ENCODE assay signal across 1 cellular context in genomic region chr3:56782215-56782614, GRCh38.
TF ChIP-seq lines count a peak whose summit lies in the region.

No MANE protein-coding gene starts in this region.

TF ChIP-seq in HepG2, 621 proteins besides CTCF, POLR2A, EP300 and RAD21 (continued from another document and continues in another):
- TF ChIP-seq, protein P1, sequence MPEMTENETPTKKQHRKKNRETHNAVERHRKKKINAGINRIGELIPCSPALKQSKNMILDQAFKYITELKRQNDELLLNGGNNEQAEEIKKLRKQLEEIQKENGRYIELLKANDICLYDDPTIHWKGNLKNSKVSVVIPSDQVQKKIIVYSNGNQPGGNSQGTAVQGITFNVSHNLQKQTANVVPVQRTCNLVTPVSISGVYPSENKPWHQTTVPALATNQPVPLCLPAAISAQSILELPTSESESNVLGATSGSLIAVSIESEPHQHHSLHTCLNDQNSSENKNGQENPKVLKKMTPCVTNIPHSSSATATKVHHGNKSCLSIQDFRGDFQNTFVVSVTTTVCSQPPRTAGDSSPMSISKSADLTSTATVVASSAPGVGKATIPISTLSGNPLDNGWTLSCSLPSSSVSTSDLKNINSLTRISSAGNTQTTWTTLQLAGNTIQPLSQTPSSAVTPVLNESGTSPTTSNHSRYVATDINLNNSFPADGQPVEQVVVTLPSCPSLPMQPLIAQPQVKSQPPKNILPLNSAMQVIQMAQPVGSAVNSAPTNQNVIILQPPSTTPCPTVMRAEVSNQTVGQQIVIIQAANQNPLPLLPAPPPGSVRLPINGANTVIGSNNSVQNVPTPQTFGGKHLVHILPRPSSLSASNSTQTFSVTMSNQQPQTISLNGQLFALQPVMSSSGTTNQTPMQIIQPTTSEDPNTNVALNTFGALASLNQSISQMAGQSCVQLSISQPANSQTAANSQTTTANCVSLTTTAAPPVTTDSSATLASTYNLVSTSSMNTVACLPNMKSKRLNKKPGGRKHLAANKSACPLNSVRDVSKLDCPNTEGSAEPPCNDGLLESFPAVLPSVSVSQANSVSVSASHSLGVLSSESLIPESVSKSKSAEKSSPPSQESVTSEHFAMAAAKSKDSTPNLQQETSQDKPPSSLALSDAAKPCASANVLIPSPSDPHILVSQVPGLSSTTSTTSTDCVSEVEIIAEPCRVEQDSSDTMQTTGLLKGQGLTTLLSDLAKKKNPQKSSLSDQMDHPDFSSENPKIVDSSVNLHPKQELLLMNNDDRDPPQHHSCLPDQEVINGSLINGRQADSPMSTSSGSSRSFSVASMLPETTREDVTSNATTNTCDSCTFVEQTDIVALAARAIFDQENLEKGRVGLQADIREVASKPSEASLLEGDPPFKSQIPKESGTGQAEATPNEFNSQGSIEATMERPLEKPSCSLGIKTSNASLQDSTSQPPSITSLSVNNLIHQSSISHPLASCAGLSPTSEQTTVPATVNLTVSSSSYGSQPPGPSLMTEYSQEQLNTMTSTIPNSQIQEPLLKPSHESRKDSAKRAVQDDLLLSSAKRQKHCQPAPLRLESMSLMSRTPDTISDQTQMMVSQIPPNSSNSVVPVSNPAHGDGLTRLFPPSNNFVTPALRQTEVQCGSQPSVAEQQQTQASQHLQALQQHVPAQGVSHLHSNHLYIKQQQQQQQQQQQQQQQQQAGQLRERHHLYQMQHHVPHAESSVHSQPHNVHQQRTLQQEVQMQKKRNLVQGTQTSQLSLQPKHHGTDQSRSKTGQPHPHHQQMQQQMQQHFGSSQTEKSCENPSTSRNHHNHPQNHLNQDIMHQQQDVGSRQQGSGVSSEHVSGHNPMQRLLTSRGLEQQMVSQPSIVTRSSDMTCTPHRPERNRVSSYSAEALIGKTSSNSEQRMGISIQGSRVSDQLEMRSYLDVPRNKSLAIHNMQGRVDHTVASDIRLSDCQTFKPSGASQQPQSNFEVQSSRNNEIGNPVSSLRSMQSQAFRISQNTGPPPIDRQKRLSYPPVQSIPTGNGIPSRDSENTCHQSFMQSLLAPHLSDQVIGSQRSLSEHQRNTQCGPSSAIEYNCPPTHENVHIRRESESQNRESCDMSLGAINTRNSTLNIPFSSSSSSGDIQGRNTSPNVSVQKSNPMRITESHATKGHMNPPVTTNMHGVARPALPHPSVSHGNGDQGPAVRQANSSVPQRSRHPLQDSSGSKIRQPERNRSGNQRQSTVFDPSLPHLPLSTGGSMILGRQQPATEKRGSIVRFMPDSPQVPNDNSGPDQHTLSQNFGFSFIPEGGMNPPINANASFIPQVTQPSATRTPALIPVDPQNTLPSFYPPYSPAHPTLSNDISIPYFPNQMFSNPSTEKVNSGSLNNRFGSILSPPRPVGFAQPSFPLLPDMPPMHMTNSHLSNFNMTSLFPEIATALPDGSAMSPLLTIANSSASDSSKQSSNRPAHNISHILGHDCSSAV (CRISPR knock-in tag; IDR thresholded peaks at IDR 0.05; ENCODE audit: borderline replicate concordance): no peak
- TF ChIP-seq ARNTL (CRISPR knock-in tag; IDR thresholded peaks at IDR 0.05) (no peak), ZNF136 (CRISPR knock-in tag; IDR thresholded peaks at IDR 0.05; ENCODE audit: low read depth) (no peak; the same call in 1 of the 2 replicates), HNRNPUL1 (IDR thresholded peaks at IDR 0.05; ENCODE audit: low read depth, low read length) (no peak), KDM1A (CRISPR knock-in tag; IDR thresholded peaks at IDR 0.05) (0 out of 2 replicates have a peak, but pooled peaks have one; percentile 73), RARA (CRISPR knock-in tag; IDR thresholded peaks at IDR 0.05) (peak; percentile 69), CBFB (CRISPR knock-in tag; IDR thresholded peaks at IDR 0.05) (peak; percentile 68; the same call in 1 of the 2 replicates), NAIF1 (CRISPR knock-in tag; IDR thresholded peaks at IDR 0.05; ENCODE audit: borderline replicate concordance) (no peak), SATB2 (CRISPR knock-in tag; IDR thresholded peaks at IDR 0.05) (0 out of 2 replicates have a peak, but pooled peaks have one; percentile 66), KLF6 (CRISPR knock-in tag; IDR thresholded peaks at IDR 0.05) (no peak), HOMEZ (CRISPR knock-in tag; IDR thresholded peaks at IDR 0.05; ENCODE audit: low read depth) (peak; percentile 64), ZNF777 (CRISPR knock-in tag; IDR thresholded peaks at IDR 0.05) (no peak), ZBTB46 (CRISPR knock-in tag; IDR thresholded peaks at IDR 0.05; ENCODE audit: borderline replicate concordance) (no peak), ZGPAT (CRISPR knock-in tag; IDR thresholded peaks at IDR 0.05) (peak; percentile 67; the same call in 1 of the 2 replicates), RFXANK (CRISPR knock-in tag; IDR thresholded peaks at IDR 0.05) (no peak), SNRNP70 (IDR thresholded peaks at IDR 0.05; ENCODE audit: low read depth, low read length) (no peak), NCOA5 (CRISPR knock-in tag; IDR thresholded peaks at IDR 0.05) (no peak), STAT6 (CRISPR knock-in tag; IDR thresholded peaks at IDR 0.05; ENCODE audit: borderline replicate concordance) (no peak; the same call in 1 of the 2 replicates), HDAC6 (IDR thresholded peaks at IDR 0.05; ENCODE audit: low read depth, low read length) (no peak), TBL1XR1 (IDR thresholded peaks at IDR 0.05; ENCODE audit: borderline replicate concordance, low read length, partially characterized antibody) (no peak), ZNF776 (CRISPR knock-in tag; IDR thresholded peaks at IDR 0.05) (no peak), ZNF225 (CRISPR knock-in tag; IDR thresholded peaks at IDR 0.05) (no peak), ESRRA (CRISPR knock-in tag; IDR thresholded peaks at IDR 0.05; ENCODE audit: low read depth) (no peak), UBTF (CRISPR knock-in tag; IDR thresholded peaks at IDR 0.05) (no peak), ZNF124 (CRISPR knock-in tag; IDR thresholded peaks at IDR 0.05) (no peak), ASH2L (IDR thresholded peaks at IDR 0.05; ENCODE audit: insufficient read length, low read depth, low read length) (peak; percentile 60), FOXK1 (CRISPR knock-in tag; IDR thresholded peaks at IDR 0.05; ENCODE audit: borderline replicate concordance, low read depth) (peak; percentile 36; the same call in 1 of the 2 replicates), ZNF547 (CRISPR knock-in tag; IDR thresholded peaks at IDR 0.05) (peak; percentile 35; the same call in 1 of the 2 replicates)
- TF ChIP-seq, protein P2, sequence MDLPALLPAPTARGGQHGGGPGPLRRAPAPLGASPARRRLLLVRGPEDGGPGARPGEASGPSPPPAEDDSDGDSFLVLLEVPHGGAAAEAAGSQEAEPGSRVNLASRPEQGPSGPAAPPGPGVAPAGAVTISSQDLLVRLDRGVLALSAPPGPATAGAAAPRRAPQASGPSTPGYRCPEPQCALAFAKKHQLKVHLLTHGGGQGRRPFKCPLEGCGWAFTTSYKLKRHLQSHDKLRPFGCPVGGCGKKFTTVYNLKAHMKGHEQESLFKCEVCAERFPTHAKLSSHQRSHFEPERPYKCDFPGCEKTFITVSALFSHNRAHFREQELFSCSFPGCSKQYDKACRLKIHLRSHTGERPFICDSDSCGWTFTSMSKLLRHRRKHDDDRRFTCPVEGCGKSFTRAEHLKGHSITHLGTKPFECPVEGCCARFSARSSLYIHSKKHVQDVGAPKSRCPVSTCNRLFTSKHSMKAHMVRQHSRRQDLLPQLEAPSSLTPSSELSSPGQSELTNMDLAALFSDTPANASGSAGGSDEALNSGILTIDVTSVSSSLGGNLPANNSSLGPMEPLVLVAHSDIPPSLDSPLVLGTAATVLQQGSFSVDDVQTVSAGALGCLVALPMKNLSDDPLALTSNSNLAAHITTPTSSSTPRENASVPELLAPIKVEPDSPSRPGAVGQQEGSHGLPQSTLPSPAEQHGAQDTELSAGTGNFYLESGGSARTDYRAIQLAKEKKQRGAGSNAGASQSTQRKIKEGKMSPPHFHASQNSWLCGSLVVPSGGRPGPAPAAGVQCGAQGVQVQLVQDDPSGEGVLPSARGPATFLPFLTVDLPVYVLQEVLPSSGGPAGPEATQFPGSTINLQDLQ (CRISPR knock-in tag; IDR thresholded peaks at IDR 0.05): no peak
- TF ChIP-seq, protein P3, sequence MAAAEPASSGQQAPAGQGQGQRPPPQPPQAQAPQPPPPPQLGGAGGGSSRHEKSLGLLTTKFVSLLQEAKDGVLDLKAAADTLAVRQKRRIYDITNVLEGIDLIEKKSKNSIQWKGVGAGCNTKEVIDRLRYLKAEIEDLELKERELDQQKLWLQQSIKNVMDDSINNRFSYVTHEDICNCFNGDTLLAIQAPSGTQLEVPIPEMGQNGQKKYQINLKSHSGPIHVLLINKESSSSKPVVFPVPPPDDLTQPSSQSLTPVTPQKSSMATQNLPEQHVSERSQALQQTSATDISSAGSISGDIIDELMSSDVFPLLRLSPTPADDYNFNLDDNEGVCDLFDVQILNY (CRISPR knock-in tag; conservative IDR thresholded peaks at IDR 0.05): no peak
